Comparison of ENCODE assay signal across 19 cellular contexts in the genomic region with DNA sequence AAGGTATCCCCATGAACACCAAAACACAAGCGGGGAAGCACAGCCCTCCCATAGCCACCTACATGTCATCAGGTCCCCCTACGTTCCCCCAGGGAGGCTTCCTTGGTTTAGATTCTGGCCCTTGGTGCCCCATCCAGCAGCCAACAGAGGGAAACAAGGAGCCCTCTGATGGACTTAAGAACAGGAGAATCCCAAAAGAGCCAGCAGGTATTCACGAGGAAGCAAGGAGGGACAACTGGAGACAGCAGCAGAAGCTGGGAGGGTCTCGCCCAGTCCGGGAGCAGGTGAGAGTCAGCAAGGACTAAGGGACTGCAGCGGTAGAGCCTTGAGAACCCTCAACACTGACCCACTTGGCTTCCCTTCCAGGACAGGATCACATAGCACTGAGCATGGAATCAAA. TPM values are rescaled to one million over a fixed set of nuclear protein-coding genes. Genes with fewer than 3 reads are reported as not detected.
A peak's percentile ranks its signal among the peaks of the same experiment; 100 is the strongest.
DNase-seq lines count a peak whose midpoint lies in the region; ATAC-seq, FAIRE-seq and TF ChIP-seq lines count a peak whose summit lies in the region.
"Had no signal": no experiment of that assay in that cellular context is flagged by ENCODE, and none has a peak within 500 bp of the region (broad histone marks: within the 10 kb centered on the region; RNA-seq: fewer than 3 reads in every experiment).

No MANE protein-coding gene starts in this region.

- H3K56ac ChIP-seq in H1 (replicated peaks; ENCODE audit: insufficient read length, low read depth, low read length) (no peak overlapping the region), mesendoderm (ENCODE audit: low read length) (no peak overlapping the region)

- H3K36me3 ChIP-seq in PC-3 (ENCODE audit: low read depth, low read length) (no peaks in the 10 kb centered on the region), H1 (ENCODE audit: control insufficient read depth in 2 of 4, insufficient read depth in 4 of 4, low read length in 3 of 4) (no peaks in the 10 kb centered on the region), neuronal stem cell (replicated peaks in 1 of 2; ENCODE audit: control insufficient read depth in 2 of 2, insufficient read depth in 2 of 2, low read length in 2 of 2) (no peaks in the 10 kb centered on the region), mesendoderm (ENCODE audit: control insufficient read depth, insufficient read depth, low read length) (no peaks in the 10 kb centered on the region)
- H3K36me3 ChIP-seq: BLaER1, pancreas had no signal

- no peaks in the 10 kb centered on the region for H3K79me2 ChIP-seq in PC-3 (ENCODE audit: low read length)
- no peaks in the 10 kb centered on the region for H3K79me2 ChIP-seq in H1 (ENCODE audit: control insufficient read depth in 1 of 2, insufficient read depth in 2 of 2, low read length in 2 of 2)
- H3K79me2 ChIP-seq in mesendoderm (ENCODE audit: control insufficient read depth, insufficient read depth, low read length): no peaks in the 10 kb centered on the region

- H3K18ac ChIP-seq in H1 (ENCODE audit: extremely low read depth, low read length) (no peak overlapping the region), neuronal stem cell (ENCODE audit: low read length) (peak overlapping the region; percentile 2), mesendoderm (ENCODE audit: low read length) (no peak overlapping the region)

- H2AFZ ChIP-seq in PC-3 (ENCODE audit: low read length) (no peak overlapping the region), H1 (ENCODE audit: low read length) (peak overlapping the region; percentile 58; the same call in 1 of the 2 replicates), neuronal stem cell (ENCODE audit: low read length) (no peak overlapping the region)

- CTCF ChIA-PET in GM10248 (lab: Yijun Ruan, JAX) (interaction anchor here (1.3 to 9.2 kb wide), 6 partner anchors 17 to 369 kb away, joined by 3 to 196 read pairs (median 19); a partner anchor contains a TSS), PC-3 (lab: Charles Lee) (no interaction called here), H1 (lab: Charles Lee; ENCODE audit: partially characterized antibody) (interaction anchor here (1.2 to 6.4 kb wide), 4 partner anchors 12 to 370 kb away, joined by 3 to 99 read pairs (median 19); a partner anchor contains a TSS)

- H3K23ac ChIP-seq in H1 (ENCODE audit: insufficient read length): no peak overlapping the region
- H3K23ac ChIP-seq in neuronal stem cell (ENCODE audit: low read depth, low read length, poor library complexity): no peak overlapping the region
- H3K23ac ChIP-seq in mesendoderm (ENCODE audit: low read length): no peak overlapping the region

- H3K27me3 ChIP-seq in PC-3 (ENCODE audit: low read length): no peaks in the 10 kb centered on the region
- no peaks in the 10 kb centered on the region for H3K27me3 ChIP-seq in H1 (replicated peaks in 1 of 4; ENCODE audit: control insufficient read depth in 3 of 4, extremely low read depth in 1 of 4, insufficient read depth in 3 of 4, low read length in 3 of 4)
- peaks cover 0 to 4% (median 0%) of the 10 kb centered on the region in 3 experiments for H3K27me3 ChIP-seq in neuronal stem cell (ENCODE audit: control insufficient read depth in 3 of 3, insufficient read depth in 3 of 3, low read depth in 1 of 3, low read length in 3 of 3)
- no peaks in the 10 kb centered on the region for H3K27me3 ChIP-seq in mesendoderm (ENCODE audit: insufficient read depth, low read length, poor library complexity)
- H3K27me3 ChIP-seq: BLaER1, pancreas had no signal

- no TSS peak for BruUV-seq in PC-3 (replicated peaks; lab: Mats Ljungman, UMichigan)

- H3K9me3 ChIP-seq in PC-3 (ENCODE audit: low read length) (no peaks in the 10 kb centered on the region), H1 (ENCODE audit: insufficient read depth in 2 of 2, low read depth in 1 of 2, low read length in 1 of 2) (no peaks in the 10 kb centered on the region), neuronal stem cell (replicated peaks in 1 of 2; ENCODE audit: control insufficient read depth in 2 of 2, insufficient read depth in 1 of 2, low read depth in 1 of 2, low read length in 2 of 2) (no peaks in the 10 kb centered on the region)
- H3K9me3 ChIP-seq: BLaER1, pancreas had no signal

- TF ChIP-seq RAD21 in H1 (IDR thresholded peaks at IDR 0.05 in 1 of 2, conservative IDR thresholded peaks at IDR 0.05 in 1 of 2; ENCODE audit: low read depth in 2 of 2, low read length in 2 of 2): no peak

- H2BK20ac ChIP-seq in H1 (ENCODE audit: low read length): no peak overlapping the region

- H2AK5ac ChIP-seq in H1 (ENCODE audit: low read depth, low read length) (no peak overlapping the region), neuronal stem cell (ENCODE audit: low read depth, low read length) (peak overlapping the region; percentile 24), mesendoderm (ENCODE audit: low read length) (no peak overlapping the region)

- H2BK120ac ChIP-seq in H1 (replicated peaks; ENCODE audit: low read depth, low read length) (no peak overlapping the region), neuronal stem cell (ENCODE audit: low read depth, low read length) (no peak overlapping the region), mesendoderm (ENCODE audit: low read depth, low read length) (no peak overlapping the region)

- H4K8ac ChIP-seq in H1 (ENCODE audit: extremely low read depth, insufficient read depth, low read length) (no peak overlapping the region), neuronal stem cell (ENCODE audit: low read depth, low read length) (no peak overlapping the region), mesendoderm (ENCODE audit: low read depth, low read length) (no peak overlapping the region)

- H3K4ac ChIP-seq in H1 (replicated peaks; ENCODE audit: insufficient read length, low read depth, low read length): no peak overlapping the region
- no peak overlapping the region for H3K4ac ChIP-seq in neuronal stem cell (ENCODE audit: low read length)
- H3K4ac ChIP-seq in mesendoderm (ENCODE audit: low read depth, low read length): no peak overlapping the region

- 89% methylated on average over 6 of the region's 6 CpGs; no CpG with 5 or more reads in 1 of the 2 experiments for WGBS in H1 (ENCODE audit: extremely low coverage in 1 of 2, insufficient coverage in 1 of 2, insufficient read length in 1 of 2, insufficient replicate concordance in 2 of 2, low coverage in 1 of 2, low lambda C conversion rate in 2 of 2, missing lambda C conversion rate in 1 of 2), 2 experiments
- no CpG with 5 or more reads among the region's 6 CpGs for WGBS in neuronal stem cell (ENCODE audit: extremely low coverage in 2 of 2, insufficient read length in 2 of 2, insufficient replicate concordance in 1 of 2), 2 donors
- WGBS in mesendoderm (ENCODE audit: extremely low coverage, insufficient coverage, low lambda C conversion rate): no CpG with 5 or more reads among the region's 6 CpGs

- H4K20me1 ChIP-seq in PC-3 (ENCODE audit: low read length) (no peaks in the 10 kb centered on the region), H1 (replicated peaks in 1 of 2; ENCODE audit: control insufficient read depth in 1 of 2, insufficient read depth in 2 of 2, low read length in 2 of 2) (no peaks in the 10 kb centered on the region)
- H4K20me1 ChIP-seq: BLaER1 had no signal

- ATAC-seq in PC-3: peak; percentile 40; the same call in 1 of the 2 replicates
- ATAC-seq: pancreas had no signal

- no peak overlapping the region for H3K27ac ChIP-seq in PC-3 (ENCODE audit: low read length)
- no peak overlapping the region for H3K27ac ChIP-seq in H1 (ENCODE audit: low read depth, low read length)
- H3K27ac ChIP-seq in neuronal stem cell (replicated peaks; ENCODE audit: low read length): no peak overlapping the region
- H3K27ac ChIP-seq in mesendoderm (ENCODE audit: low read depth, low read length): no peak overlapping the region
- H3K27ac ChIP-seq: BLaER1, pancreas, skin epidermis had no signal

- H3K14ac ChIP-seq in H1 (ENCODE audit: insufficient read length): no peak overlapping the region
- no peak overlapping the region for H3K14ac ChIP-seq in neuronal stem cell (ENCODE audit: low read length)

- POLR2A ChIA-PET in GM10248 (lab: Yijun Ruan, JAX) (no interaction called here), PC-3 (lab: Charles Lee; ENCODE audit: unreplicated experiment) (no interaction called here), H1 (lab: Charles Lee; ENCODE audit: partially characterized antibody) (no interaction called here)

- intact Hi-C loops in PC-3 (cut with micrococcal nuclease): no loop called here

- TF ChIP-seq CTCF in GM10248 (IDR thresholded peaks at IDR 0.05; ENCODE audit: control extremely low read depth, extremely low read depth, low read depth, missing control alignments): peak; percentile 23
- TF ChIP-seq CTCF in PC-3 (conservative IDR thresholded peaks at IDR 0.05; ENCODE audit: low read depth, low read length): peak; percentile 50
- no peak for TF ChIP-seq CTCF in H1 (IDR thresholded peaks at IDR 0.05; ENCODE audit: control extremely low read depth in 1 of 3, insufficient read depth in 1 of 3, low read depth in 1 of 3, low read length in 3 of 3)

- no peak for TF ChIP-seq EP300 in H1 (IDR thresholded peaks at IDR 0.05; ENCODE audit: borderline replicate concordance in 1 of 2, low read depth in 2 of 2, low read length in 2 of 2)

- FAIRE-seq in H1 (lab: Jason Lieb, UNC): no peak
- FAIRE-seq: GM12878, pancreas, TTC549 had no signal

- H2BK15ac ChIP-seq in H1 (ENCODE audit: low read length) (no peak overlapping the region), neuronal stem cell (ENCODE audit: low read length) (no peak overlapping the region), mesendoderm (replicated peaks; ENCODE audit: low read depth) (no peak overlapping the region)

- H3K9ac ChIP-seq in PC-3 (ENCODE audit: low read length) (no peak overlapping the region), H1 (replicated peaks in 1 of 4; ENCODE audit: extremely low read depth in 1 of 4, low read depth in 3 of 4, low read length in 3 of 4) (no peak overlapping the region), neuronal stem cell (ENCODE audit: low read depth, low read length, poor library complexity) (no peak overlapping the region), mesendoderm (ENCODE audit: low read length) (no peak overlapping the region)
- H3K9ac ChIP-seq: BLaER1 had no signal

- TF ChIP-seq POLR2A in H1 (IDR thresholded peaks at IDR 0.05; ENCODE audit: control extremely low read depth in 1 of 2, low read depth in 2 of 2, low read length in 2 of 2): no peak

- H2BK12ac ChIP-seq in H1 (ENCODE audit: low read depth, low read length) (no peak overlapping the region), neuronal stem cell (ENCODE audit: low read length) (no peak overlapping the region)

- no peak overlapping the region for H4K91ac ChIP-seq in H1 (replicated peaks; ENCODE audit: insufficient read length, low read length)
- H4K91ac ChIP-seq in neuronal stem cell (ENCODE audit: low read depth, low read length, poor library complexity): no peak overlapping the region

- H2BK5ac ChIP-seq in H1 (ENCODE audit: low read depth, low read length): no peak overlapping the region
- no peak overlapping the region for H2BK5ac ChIP-seq in neuronal stem cell (ENCODE audit: low read length)
- H2BK5ac ChIP-seq in mesendoderm (ENCODE audit: low read length): no peak overlapping the region

- no peaks in the 10 kb centered on the region for H3K9me2 ChIP-seq in PC-3 (replicated peaks; ENCODE audit: low read length)

- H3K4me2 ChIP-seq in PC-3 (ENCODE audit: low read length): no peak overlapping the region
- no peak overlapping the region for H3K4me2 ChIP-seq in H1 (ENCODE audit: insufficient read depth in 1 of 2, low read depth in 2 of 2, low read length in 2 of 2)
- H3K4me2 ChIP-seq in neuronal stem cell (ENCODE audit: insufficient read depth, low read length, poor library complexity, severe bottlenecking): no peak overlapping the region
- no peak overlapping the region for H3K4me2 ChIP-seq in mesendoderm (ENCODE audit: low read length)

- H3K4me1 ChIP-seq in PC-3 (ENCODE audit: insufficient read depth, low read length) (no peaks in the 10 kb centered on the region), H1 (replicated peaks in 1 of 4; ENCODE audit: control insufficient read depth in 3 of 4, insufficient read depth in 4 of 4, low read length in 3 of 4) (peaks cover 0 to 3% (median under 1%) of the 10 kb centered on the region in 4 experiments; a peak in 3 of 7 replicates), neuronal stem cell (ENCODE audit: control insufficient read depth in 2 of 2, insufficient read depth in 1 of 2, low read depth in 1 of 2, low read length in 2 of 2) (peaks cover 0 to 2% of the 10 kb centered on the region in 2 donors), mesendoderm (ENCODE audit: control insufficient read depth, low read depth, low read length) (no peaks in the 10 kb centered on the region)
- H3K4me1 ChIP-seq: BLaER1, pancreas had no signal

- H3K4me3 ChIP-seq in PC-3 (ENCODE audit: low read length) (no peak overlapping the region), H1 (ENCODE audit: extremely low read depth in 1 of 4, insufficient read depth in 2 of 4, low read depth in 3 of 4, low read length in 4 of 4) (no peak overlapping the region), neuronal stem cell (ENCODE audit: low read length in 2 of 2) (no peak overlapping the region), mesendoderm (ENCODE audit: low read length) (no peak overlapping the region)
- H3K4me3 ChIP-seq: BLaER1, pancreas, skin epidermis had no signal

- H4K5ac ChIP-seq in H1 (ENCODE audit: insufficient read length, low read depth, low read length) (no peak overlapping the region), mesendoderm (ENCODE audit: low read length) (no peak overlapping the region)

- H3F3A ChIP-seq in PC-3 (ENCODE audit: low read length, unreplicated experiment): no peaks in the 10 kb centered on the region

- H3K79me1 ChIP-seq in H1 (ENCODE audit: low read depth, low read length) (no peaks in the 10 kb centered on the region), neuronal stem cell (ENCODE audit: low read depth, low read length) (no peaks in the 10 kb centered on the region), mesendoderm (ENCODE audit: low read length) (no peaks in the 10 kb centered on the region)

- no peaks in the 10 kb centered on the region for H3K23me2 ChIP-seq in H1 (ENCODE audit: low read depth, low read length)

- DNase-seq in GM10248 (ENCODE audit: extremely low spot score) (no peak), PC-3 (peak; percentile 36), H1 (ENCODE audit: low read depth in 1 of 2, low spot score in 2 of 2) (peak in 1 of 2 experiments; percentile 41), neuronal stem cell (ENCODE audit: low spot score) (no peak), SW480 (ENCODE audit: low spot score) (no peak), mesendoderm (no peak), activated gamma-delta T cell (lab: John Stamatoyannopoulos, UW) (no peak), RPMI8226 (no peak)
- DNase-seq: activated CD4-positive, alpha-beta T cell treated with anti-CD3 and anti-CD28 coated beads, Interleukin-2, amount 50 U/mL, for 1 hour; activated naive CD4-positive, alpha-beta T cell treated with Interleukin-2 at 50 U/mL for 16 hours; anterior cingulate cortex; cortex of kidney; pancreas; stimulated activated CD4-positive, alpha-beta T cell treated with anti-CD3 and anti-CD28 coated beads, Interleukin-4, amount 100 ng/mL, for 1 hour; substantia nigra had no signal

RNA-seq across cellular contexts. Expression of a gene that starts 58.4 kb away (rescaled TPM):
- 29.1 and 56.8 TPM in 2 replicates for total RNA-seq in PC-3 (2014; rRNA removed)
- 108 and 114 TPM in 2 replicates for total RNA-seq in H1 (2021; fragmentation: NEBNext Ultra II Directional; extraction: Animal tissue kit (Norgen Biotek cat#: 25700))
- polyA plus RNA-seq in H1 (2011; rRNA removed): 5.9 and 7.4 TPM in 2 replicates
- polyA plus RNA-seq in H1 (2011; cell fraction: cytosol; rRNA removed): 15.2 TPM
- polyA plus RNA-seq in H1 (2011; cell fraction: nucleus; rRNA removed): 9.0 TPM
- 56.8 to 90.7 TPM (median 64.1 TPM) in 4 replicates for polyA plus RNA-seq in H1 (2012, experiment 1 of 2)
- polyA plus RNA-seq in H1 (2012, experiment 2 of 2): 7.1 TPM
- polyA plus RNA-seq in H1 (2013, experiment 1 of 2): 112 TPM
- 105 TPM for polyA plus RNA-seq in H1 (2013, experiment 2 of 2)
- polyA minus RNA-seq in H1 (2011; rRNA and poly(A)+ RNA removed): 9.0 and 13.1 TPM in 2 replicates
- polyA minus RNA-seq in H1 (2011; cell fraction: cytosol; rRNA and poly(A)+ RNA removed): 28.2 TPM
- polyA minus RNA-seq in H1 (2011; cell fraction: nucleus; rRNA and poly(A)+ RNA removed): 24.8 TPM
- 91.4 TPM for polyA plus RNA-seq in neuronal stem cell (2013, experiment 1 of 2)
- polyA plus RNA-seq in neuronal stem cell (2013, experiment 2 of 2): 94.9 TPM
- 172 TPM for polyA plus RNA-seq in mesendoderm (2013, experiment 1 of 2)
- polyA plus RNA-seq in mesendoderm (2013, experiment 2 of 2): 171 TPM

Comparison
In these comparisons a context has a peak if more than half of its experiments do, and no peak if none do; other contexts are left out.
1. CTCF ChIP-seq: peak in GM10248 (single experiment) and PC-3 (single experiment); none in H1 (0 of 3).